ENCODE assay signal across 15 cellular contexts in genomic region chr2:8658064-8658862, GRCh38.
"Had no signal": no experiment of that assay in that cellular context is flagged by ENCODE, and none has a peak within 500 bp of the region (broad histone marks: within the 10 kb centered on the region; RNA-seq: fewer than 3 reads in every experiment).

No MANE protein-coding gene starts in this region.

- ATAC-seq: esophagus mucosa; left lung; naive thymus-derived CD8-positive, alpha-beta T cell had no signal

- H3K36me3 ChIP-seq: cardiac muscle cell, left lung, prostate gland, stomach had no signal

- H3K9me3 ChIP-seq: left lung, prostate gland, stomach had no signal

- H3K36me3 Mint-ChIP-seq: memory B cell had no signal

- H3K4me3 ChIP-seq: cardiac muscle cell, left lung, prostate gland, stomach had no signal

- H3K27ac ChIP-seq: cardiac muscle cell, left lung, prostate gland, stomach had no signal

- FAIRE-seq: colon, endometrium, urothelium cell line had no signal

- H3K9me3 Mint-ChIP-seq: activated CD4-positive, alpha-beta T cell treated with anti-CD3 and anti-CD28 coated beads, Interleukin-2, amount 10 ng/mL, durations not matched to agents 24 days and 14 days; memory B cell had no signal

- DNase-seq: activated CD4-positive, alpha-beta T cell treated with anti-CD3 and anti-CD28 coated beads, Interleukin-2, amount 10 ng/mL, durations not matched to agents 24 days and 14 days; activated CD4-positive, CD25-positive, alpha-beta regulatory T cell; activated CD8-positive, alpha-beta memory T cell treated with anti-CD3 and anti-CD28 coated beads, Interleukin-2, amount 50 U/mL, for 48 hours; activated naive CD4-positive, alpha-beta T cell treated with anti-CD3 and anti-CD28 coated beads, Interleukin-2, amount 50 U/mL, for 16 hours; islet precursor cell; stomach had no signal

- H3K4me1 ChIP-seq: prostate gland had no signal

- H3K27me3 ChIP-seq: cardiac muscle cell, left lung, stomach had no signal

- H3K27ac Mint-ChIP-seq: memory B cell had no signal

- H3K4me3 Mint-ChIP-seq: memory B cell; naive thymus-derived CD8-positive, alpha-beta T cell had no signal
